In genomic region chr5:8848997-8849585, GRCh38 we compare ENCODE assay signal across 14 cellular contexts.
DNase-seq lines count a peak whose midpoint lies in the region; ATAC-seq and TF ChIP-seq lines count a peak whose summit lies in the region.
"Had no signal": no experiment of that assay in that cellular context is flagged by ENCODE, and none has a peak within 500 bp of the region (broad histone marks: within the 10 kb centered on the region; RNA-seq: fewer than 3 reads in every experiment).

No MANE protein-coding gene starts in this region.

- TF ChIP-seq CTCF in brain microvascular endothelial cell (IDR thresholded peaks at IDR 0.05; ENCODE audit: low read depth, low read length, missing control alignments) = no peak

- intact Hi-C loops in sciatic nerve (cut with DNase I) = no loop called here

- no peak overlapping the region for H3K4me3 ChIP-seq in brain microvascular endothelial cell (ENCODE audit: low read depth, low read length)
- H3K4me3 ChIP-seq: lung had no signal

- peak overlapping the region; percentile 67 for H3K27ac ChIP-seq in brain microvascular endothelial cell

- ATAC-seq in sciatic nerve = no peak
- ATAC-seq: activated CD8-positive, alpha-beta T cell treated with anti-CD3 and anti-CD28 coated beads, Interleukin-2, amount 10 ng/mL, durations not matched to agents 7 days and 5 days had no signal

- H3K27me3 ChIP-seq in brain microvascular endothelial cell (replicated peaks) = no peaks in the 10 kb centered on the region

- in situ Hi-C loops in brain microvascular endothelial cell (cut with HindIII; ENCODE audit: low pct_ligation_motif_present, low sequenced_read_pairs) = no loop called here

- DNase-seq in AG08396 (ENCODE audit: low spot score) (peak; percentile 74), HS-27A (ENCODE audit: low read depth) (peak; percentile 51), brain microvascular endothelial cell (peak; percentile 92), iris pigment epithelial cell (ENCODE audit: low read depth) (peak; percentile 69), sciatic nerve (ENCODE audit: low spot score) (no peak), KG1 (lab: John Stamatoyannopoulos, UW) (no peak), NCI-H128 (lab: John Stamatoyannopoulos, UW; ENCODE audit: unreplicated experiment) (no peak), activated T-cell treated with anti-CD3 and anti-CD28 coated beads for 4 hours (no peak)
- DNase-seq: activated CD8-positive, alpha-beta T cell treated with anti-CD3 and anti-CD28 coated beads, Interleukin-2, amount 10 ng/mL, durations not matched to agents 7 days and 5 days; activated naive CD4-positive, alpha-beta T cell treated with Interleukin-2 at 50 U/mL for 16 hours; AML-193; Karpas-422; stimulated activated CD8-positive, alpha-beta memory T cell treated with anti-CD3 and anti-CD28 coated beads, Interleukin-4, amount 100 ng/mL, for 48 hours had no signal

- H3K36me3 ChIP-seq in brain microvascular endothelial cell (replicated peaks) = no peaks in the 10 kb centered on the region

Comparison
In these comparisons a context has a peak if more than half of its experiments do, and no peak if none do; other contexts are left out.
1. DNase-seq: peak in AG08396 (single experiment), HS-27A (single experiment), brain microvascular endothelial cell (single experiment) and iris pigment epithelial cell (single experiment); none in sciatic nerve (single experiment), KG1 (single experiment), NCI-H128 (single experiment) and activated T-cell treated with anti-CD3 and anti-CD28 coated beads for 4 hours (single experiment).